Comparison of ENCODE assay signal across 27 cellular contexts in genomic region chr4:169231647-169232262, GRCh38. TPM values are rescaled to one million over a fixed set of nuclear protein-coding genes. Genes with fewer than 3 reads are reported as not detected.
A peak's percentile ranks its signal among the peaks of the same experiment; 100 is the strongest.
DNase-seq lines count a peak whose midpoint lies in the region; ATAC-seq and TF ChIP-seq lines count a peak whose summit lies in the region.
"Had no signal": no experiment of that assay in that cellular context is flagged by ENCODE, and none has a peak within 500 bp of the region (broad histone marks: within the 10 kb centered on the region; RNA-seq: fewer than 3 reads in every experiment).

No MANE protein-coding gene starts in this region.

- H3K4me1 Mint-ChIP-seq in Calu3 (ENCODE audit: low read depth, unreplicated experiment) = peaks cover 48% of the 10 kb centered on the region
- peaks cover 51% of the 10 kb centered on the region for H3K4me1 Mint-ChIP-seq in osteocyte (ENCODE audit: unreplicated experiment)

- H3K9me3 Mint-ChIP-seq in Calu3 (ENCODE audit: low read depth, unreplicated experiment) (no peaks in the 10 kb centered on the region), osteocyte (ENCODE audit: unreplicated experiment) (no peaks in the 10 kb centered on the region)
- H3K9me3 Mint-ChIP-seq: neural crest cell had no signal

- H3K27ac ChIP-seq in RWPE2 (ENCODE audit: poor library complexity, severe bottlenecking) (peak overlapping the region; percentile 97), foreskin keratinocyte (peak overlapping the region; percentile 43), uterus (no peak overlapping the region)
- H3K27ac ChIP-seq: prostate gland, sigmoid colon, thoracic aorta had no signal

- peak overlapping the region; percentile 80 for H3K27ac Mint-ChIP-seq in Calu3 (ENCODE audit: unreplicated experiment)
- peak overlapping the region; percentile 17 for H3K27ac Mint-ChIP-seq in osteocyte (ENCODE audit: unreplicated experiment)

- H3K36me3 ChIP-seq in RWPE2 (ENCODE audit: low read depth) = peaks cover 9% of the 10 kb centered on the region
- no peaks in the 10 kb centered on the region for H3K36me3 ChIP-seq in uterus
- H3K36me3 ChIP-seq: BE2C, prostate gland, sigmoid colon, thoracic aorta had no signal

- intact Hi-C loops in Calu3 (cut with micrococcal nuclease; ENCODE audit: unreplicated experiment) (no loop called here), uterus (cut with DNase I; ENCODE audit: low total_unique reads) (no loop called here)

- CTCF ChIA-PET in Calu3 (lab: Charles Lee) = no interaction called here

- DNase-seq in Calu3 (no peak), RWPE2 (ENCODE audit: low spot score) (no peak), foreskin keratinocyte (peak; percentile 87 to 93), osteocyte (ENCODE audit: extremely low spot score, unreplicated experiment) (no peak), uterus (no peak), LoVo (ENCODE audit: low spot score) (no peak), ureter (ENCODE audit: low spot score) (no peak)
- DNase-seq: ACHN; activated CD4-positive, alpha-beta T cell treated with anti-CD3 and anti-CD28 coated beads, Interleukin-2, amount 50 U/mL, for 1 hour; activated T-cell treated with anti-CD3 and anti-CD28 coated beads, Interleukin-2, amount 50 U/mL, for 48 hours; BE2C; DMS79; GDM1; glutamatergic neuron; Kasumi-1; NCI-H1092; NCI-H187 treated with DMSO at 0.1 percent for 48 hours; NCI-H446 treated with DMSO at 0.1 percent for 48 hours; SIG-M5; sigmoid colon; stimulated activated naive CD4-positive, alpha-beta T cell; T1000 had no signal

- ATAC-seq in RWPE2 (ENCODE audit: low read depth) (peak; percentile 76), foreskin keratinocyte (peak; percentile 89), GM19328 (IDR thresholded peaks at IDR 0.05; ENCODE audit: unreplicated experiment) (no peak)
- ATAC-seq: Panc1 had no signal

- H3K36me3 Mint-ChIP-seq in Calu3 (ENCODE audit: insufficient read depth, unreplicated experiment) (peaks cover 39% of the 10 kb centered on the region), osteocyte (ENCODE audit: unreplicated experiment) (peaks cover 2% of the 10 kb centered on the region)

- TF ChIP-seq CTCF in Calu3 (IDR thresholded peaks at IDR 0.05; ENCODE audit: unreplicated experiment) = no peak
- peak; percentile 5 for TF ChIP-seq CTCF in RWPE2 (IDR thresholded peaks at IDR 0.05; ENCODE audit: poor library complexity, severe bottlenecking)
- no peak for TF ChIP-seq CTCF in foreskin keratinocyte (conservative IDR thresholded peaks at IDR 0.05)
- no peak for TF ChIP-seq CTCF in osteocyte (IDR thresholded peaks at IDR 0.05)
- TF ChIP-seq CTCF in uterus (IDR thresholded peaks at IDR 0.05) = no peak

- peak overlapping the region; percentile 26 for H3K4me3 Mint-ChIP-seq in Calu3 (ENCODE audit: low read depth, unreplicated experiment)
- no peak overlapping the region for H3K4me3 Mint-ChIP-seq in osteocyte (ENCODE audit: unreplicated experiment)
- H3K4me3 Mint-ChIP-seq: neural crest cell had no signal

- H3K9me3 ChIP-seq in RWPE2 (ENCODE audit: severe bottlenecking) = no peaks in the 10 kb centered on the region
- H3K9me3 ChIP-seq in uterus = no peaks in the 10 kb centered on the region
- H3K9me3 ChIP-seq: BE2C, prostate gland, sigmoid colon, thoracic aorta had no signal

- no peaks in the 10 kb centered on the region for H3K27me3 Mint-ChIP-seq in Calu3 (ENCODE audit: unreplicated experiment)
- H3K27me3 Mint-ChIP-seq in osteocyte (ENCODE audit: unreplicated experiment) = no peaks in the 10 kb centered on the region

- BruUV-seq in Calu3 (replicated peaks; lab: Mats Ljungman, UMichigan) = no TSS peak

- H3K27me3 ChIP-seq in RWPE2 (ENCODE audit: insufficient read depth, poor library complexity, severe bottlenecking) (no peaks in the 10 kb centered on the region), foreskin keratinocyte (no peaks in the 10 kb centered on the region), uterus (no peaks in the 10 kb centered on the region)
- H3K27me3 ChIP-seq: BE2C, sigmoid colon had no signal

- TF ChIP-seq POLR2A in uterus (IDR thresholded peaks at IDR 0.05) = no peak

- peaks cover 66% of the 10 kb centered on the region for H3K4me1 ChIP-seq in RWPE2 (ENCODE audit: insufficient read depth, poor library complexity, severe bottlenecking)
- H3K4me1 ChIP-seq in foreskin keratinocyte = peaks cover 56% of the 10 kb centered on the region
- no peaks in the 10 kb centered on the region for H3K4me1 ChIP-seq in uterus
- H3K4me1 ChIP-seq: BE2C, prostate gland had no signal

- no peak overlapping the region for H3K4me3 ChIP-seq in RWPE2 (ENCODE audit: severe bottlenecking)
- H3K4me3 ChIP-seq in uterus = no peak overlapping the region
- H3K4me3 ChIP-seq: prostate gland, sigmoid colon, thoracic aorta had no signal

RNA-seq across cellular contexts. Expression of gene SH3RF1, which starts 39.0 kb away (rescaled TPM):
- total RNA-seq in Calu3 (2022) = 64.6 and 70.1 TPM in 2 replicates
- 18.7 and 19.5 TPM in 2 replicates for total RNA-seq in foreskin keratinocyte
- 4.1 and 4.8 TPM in 2 replicates for polyA plus RNA-seq in foreskin keratinocyte
- 27.6 and 31.8 TPM in 2 replicates for total RNA-seq in osteocyte
- 10 to 100 TPM in 3 of 4 donors, 1 to 10 TPM in 1; 5.9 to 41.2 (median 15.0) TPM for total RNA-seq in uterus
- 33.2 TPM for total RNA-seq in ureter

Comparison
In these comparisons a context has a peak if more than half of its experiments do, and no peak if none do; other contexts are left out.
1. DNase-seq: peak in foreskin keratinocyte (2 of 2); none in Calu3 (single experiment), RWPE2 (single experiment), osteocyte (single experiment), uterus (0 of 2), LoVo (single experiment) and ureter (single experiment).
2. H3K27ac ChIP-seq: peak in RWPE2 (single experiment) and foreskin keratinocyte (single experiment); none in uterus (0 of 2).